In the genomic region with DNA sequence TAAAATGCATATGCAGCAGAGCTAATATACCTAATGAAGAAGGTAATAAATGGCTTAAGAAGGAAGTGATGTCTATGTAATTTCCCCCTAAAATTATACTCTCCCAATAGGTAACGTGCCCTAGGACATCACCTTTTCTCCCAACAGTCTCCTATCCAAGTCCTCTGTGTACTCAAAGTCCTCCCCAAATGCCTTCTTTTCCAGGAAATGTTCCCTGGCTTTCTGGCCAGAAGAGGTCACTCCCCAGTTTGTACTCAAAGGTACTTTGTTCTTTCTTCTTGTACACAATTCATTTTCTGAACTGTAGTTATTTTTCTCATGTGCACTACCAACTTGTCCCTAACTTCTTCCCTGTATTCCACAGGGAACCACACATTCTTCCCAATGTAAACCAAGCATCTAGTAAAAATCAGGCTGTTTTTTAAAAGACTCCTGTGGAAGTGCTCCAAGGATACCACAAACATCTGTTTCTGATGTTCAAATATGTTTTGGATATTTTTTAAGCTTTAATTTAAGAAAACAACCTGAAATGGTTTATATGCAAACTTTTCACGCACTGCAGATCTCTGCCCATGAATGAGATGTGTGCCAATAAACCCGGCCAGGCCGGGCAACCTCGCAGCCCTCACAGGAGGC, we compare ENCODE assay signal across 1 cellular context.
TF ChIP-seq lines count a peak whose summit lies in the region.

No MANE protein-coding gene starts in this region.

TF ChIP-seq in HepG2, 621 proteins besides CTCF, POLR2A, EP300 and RAD21 (continued from another document):
- TF ChIP-seq, protein P1, sequence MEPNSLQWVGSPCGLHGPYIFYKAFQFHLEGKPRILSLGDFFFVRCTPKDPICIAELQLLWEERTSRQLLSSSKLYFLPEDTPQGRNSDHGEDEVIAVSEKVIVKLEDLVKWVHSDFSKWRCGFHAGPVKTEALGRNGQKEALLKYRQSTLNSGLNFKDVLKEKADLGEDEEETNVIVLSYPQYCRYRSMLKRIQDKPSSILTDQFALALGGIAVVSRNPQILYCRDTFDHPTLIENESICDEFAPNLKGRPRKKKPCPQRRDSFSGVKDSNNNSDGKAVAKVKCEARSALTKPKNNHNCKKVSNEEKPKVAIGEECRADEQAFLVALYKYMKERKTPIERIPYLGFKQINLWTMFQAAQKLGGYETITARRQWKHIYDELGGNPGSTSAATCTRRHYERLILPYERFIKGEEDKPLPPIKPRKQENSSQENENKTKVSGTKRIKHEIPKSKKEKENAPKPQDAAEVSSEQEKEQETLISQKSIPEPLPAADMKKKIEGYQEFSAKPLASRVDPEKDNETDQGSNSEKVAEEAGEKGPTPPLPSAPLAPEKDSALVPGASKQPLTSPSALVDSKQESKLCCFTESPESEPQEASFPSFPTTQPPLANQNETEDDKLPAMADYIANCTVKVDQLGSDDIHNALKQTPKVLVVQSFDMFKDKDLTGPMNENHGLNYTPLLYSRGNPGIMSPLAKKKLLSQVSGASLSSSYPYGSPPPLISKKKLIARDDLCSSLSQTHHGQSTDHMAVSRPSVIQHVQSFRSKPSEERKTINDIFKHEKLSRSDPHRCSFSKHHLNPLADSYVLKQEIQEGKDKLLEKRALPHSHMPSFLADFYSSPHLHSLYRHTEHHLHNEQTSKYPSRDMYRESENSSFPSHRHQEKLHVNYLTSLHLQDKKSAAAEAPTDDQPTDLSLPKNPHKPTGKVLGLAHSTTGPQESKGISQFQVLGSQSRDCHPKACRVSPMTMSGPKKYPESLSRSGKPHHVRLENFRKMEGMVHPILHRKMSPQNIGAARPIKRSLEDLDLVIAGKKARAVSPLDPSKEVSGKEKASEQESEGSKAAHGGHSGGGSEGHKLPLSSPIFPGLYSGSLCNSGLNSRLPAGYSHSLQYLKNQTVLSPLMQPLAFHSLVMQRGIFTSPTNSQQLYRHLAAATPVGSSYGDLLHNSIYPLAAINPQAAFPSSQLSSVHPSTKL (CRISPR knock-in tag; IDR thresholded peaks at IDR 0.05), result peak; percentile 43; the same call in 1 of the 2 replicates
- TF ChIP-seq ZBTB3 (CRISPR knock-in tag; IDR thresholded peaks at IDR 0.05; ENCODE audit: borderline replicate concordance, low read depth), result 0 out of 2 replicates have a peak, but pooled peaks have one; percentile 11
- TF ChIP-seq SMAD9 (CRISPR knock-in tag; IDR thresholded peaks at IDR 0.05), result no peak
- TF ChIP-seq CCAR2 (optimal IDR thresholded peaks at IDR 0.05; ENCODE audit: low read depth, low read length), result no peak
- TF ChIP-seq SOX5 (CRISPR knock-in tag; IDR thresholded peaks at IDR 0.05; ENCODE audit: borderline replicate concordance), result peak; percentile 28; the same call in 1 of the 2 replicates
- no peak for TF ChIP-seq SOX13 (IDR thresholded peaks at IDR 0.05)
- peak in 1 of 2 experiments; percentile 55; a peak in 1 of 4 replicates for TF ChIP-seq SOX13 (CRISPR knock-in tag; conservative IDR thresholded peaks at IDR 0.05 in 1 of 2, IDR thresholded peaks at IDR 0.05 in 1 of 2)
- TF ChIP-seq SATB2 (CRISPR knock-in tag; IDR thresholded peaks at IDR 0.05), result no peak
- no peak for TF ChIP-seq CHD4 (IDR thresholded peaks at IDR 0.05; ENCODE audit: borderline replicate concordance, low read length)
- peak; percentile 70 for TF ChIP-seq NCOA2 (CRISPR knock-in tag; IDR thresholded peaks at IDR 0.05)
- no peak for TF ChIP-seq FOXA1 (IDR thresholded peaks at IDR 0.05)
- peak; percentile 46; the same call in 1 of the 2 replicates for TF ChIP-seq FOXA1 (CRISPR knock-in tag; IDR thresholded peaks at IDR 0.05)
- TF ChIP-seq ATRX (CRISPR knock-in tag; IDR thresholded peaks at IDR 0.05; ENCODE audit: borderline replicate concordance), result no peak
- TF ChIP-seq SSRP1 (CRISPR knock-in tag; IDR thresholded peaks at IDR 0.05), result 0 out of 2 replicates have a peak, but pooled peaks have one; percentile 32
- peak; percentile 74 for TF ChIP-seq BCL6 (CRISPR knock-in tag; IDR thresholded peaks at IDR 0.05)
- TF ChIP-seq, protein P2, sequence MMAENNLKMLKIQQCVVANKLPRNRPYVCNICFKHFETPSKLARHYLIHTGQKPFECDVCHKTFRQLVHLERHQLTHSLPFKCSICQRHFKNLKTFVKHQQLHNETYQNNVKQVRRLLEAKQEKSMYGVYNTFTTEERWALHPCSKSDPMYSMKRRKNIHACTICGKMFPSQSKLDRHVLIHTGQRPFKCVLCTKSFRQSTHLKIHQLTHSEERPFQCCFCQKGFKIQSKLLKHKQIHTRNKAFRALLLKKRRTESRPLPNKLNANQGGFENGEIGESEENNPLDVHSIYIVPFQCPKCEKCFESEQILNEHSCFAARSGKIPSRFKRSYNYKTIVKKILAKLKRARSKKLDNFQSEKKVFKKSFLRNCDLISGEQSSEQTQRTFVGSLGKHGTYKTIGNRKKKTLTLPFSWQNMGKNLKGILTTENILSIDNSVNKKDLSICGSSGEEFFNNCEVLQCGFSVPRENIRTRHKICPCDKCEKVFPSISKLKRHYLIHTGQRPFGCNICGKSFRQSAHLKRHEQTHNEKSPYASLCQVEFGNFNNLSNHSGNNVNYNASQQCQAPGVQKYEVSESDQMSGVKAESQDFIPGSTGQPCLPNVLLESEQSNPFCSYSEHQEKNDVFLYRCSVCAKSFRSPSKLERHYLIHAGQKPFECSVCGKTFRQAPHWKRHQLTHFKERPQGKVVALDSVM (CRISPR knock-in tag; IDR thresholded peaks at IDR 0.05), result 0 out of 2 replicates have a peak, but pooled peaks have one; percentile 11
- TF ChIP-seq GATAD2A (CRISPR knock-in tag; IDR thresholded peaks at IDR 0.05), result 0 out of 2 replicates have a peak, but pooled peaks have one; percentile 11
- TF ChIP-seq ZNF10 (CRISPR knock-in tag; IDR thresholded peaks at IDR 0.05; ENCODE audit: borderline replicate concordance, low read depth), result no peak
- TF ChIP-seq RXRB (CRISPR knock-in tag; IDR thresholded peaks at IDR 0.05; ENCODE audit: borderline replicate concordance), result peak; percentile 14; the same call in 1 of the 2 replicates
- no peak for TF ChIP-seq ARHGAP35 (CRISPR knock-in tag; IDR thresholded peaks at IDR 0.05; ENCODE audit: borderline replicate concordance)
